In genomic region chr16:54287758-54288591, GRCh38 we compare ENCODE assay signal across 8 cellular contexts. TPM values are rescaled to one million over a fixed set of nuclear protein-coding genes. Genes with fewer than 3 reads are reported as not detected.
A peak's percentile ranks its signal among the peaks of the same experiment; 100 is the strongest.
DNase-seq lines count a peak whose midpoint lies in the region; ATAC-seq, FAIRE-seq and TF ChIP-seq lines count a peak whose summit lies in the region.

No MANE protein-coding gene starts in this region.

- no peak for FAIRE-seq in RCC 7860 (lab: Jason Lieb, UNC)

- intact Hi-C loops in heart right ventricle (cut with DNase I): loop anchor here in 9 of 10 donors (2.0 to 10.0 kb wide), 24 partner anchors 93 to 1084 kb away; partner anchors contain the start of gene IRX5 (in 2 of the 9)

- peak; percentile 30 for DNase-seq in ELF-1 (ENCODE audit: low read depth, low spot score)
- DNase-seq in SK-N-MC (ENCODE audit: low read depth, low spot score): no peak
- DNase-seq in heart right ventricle: peak in 1 of 2 donors; percentile 18
- DNase-seq in retina: peak; percentile 55
- no peak for DNase-seq in SKM-1 treated with dmso at 0.1 percent for 144 hours (lab: John Stamatoyannopoulos, UW; ENCODE audit: unreplicated experiment)
- no peak for DNase-seq in OCI-M1 (lab: John Stamatoyannopoulos, UW)
- DNase-seq in DMS 273 (lab: John Stamatoyannopoulos, UW; ENCODE audit: unreplicated experiment): no peak
- no peak for DNase-seq in RCC 7860 (ENCODE audit: low spot score)

- 33 to 43% methylated on average over 48 of the region's 48 CpGs for WGBS in heart right ventricle, 2 donors

- H3K4me1 ChIP-seq in heart right ventricle: peaks cover 0 to 41% (median 23%) of the 10 kb centered on the region in 9 donors

- H3K27ac ChIP-seq in SK-N-MC (no peak overlapping the region), heart right ventricle (peak overlapping the region; percentile 58 to 95 (median 86))

- H3K27me3 ChIP-seq in heart right ventricle: peaks cover 0 to 100% (median 48%) of the 10 kb centered on the region in 7 donors

- H3K36me3 ChIP-seq in SK-N-MC (ENCODE audit: insufficient read depth, low read length) (no peaks in the 10 kb centered on the region), heart right ventricle (peaks cover 0 to 7% (median 0%) of the 10 kb centered on the region in 9 donors)

- peak overlapping the region; percentile 87; the same call in 1 of the 2 replicates for H3K4me3 ChIP-seq in SK-N-MC
- peak overlapping the region in 9 of 10 donors; percentile 61 to 93 (median 76) for H3K4me3 ChIP-seq in heart right ventricle

- ATAC-seq in heart right ventricle: peak in 1 of 8 donors; percentile 2

- no peaks in the 10 kb centered on the region for H3K9me3 ChIP-seq in SK-N-MC (ENCODE audit: low read depth, low read length)
- H3K9me3 ChIP-seq in heart right ventricle: no peaks in the 10 kb centered on the region

- no peak for TF ChIP-seq CTCF in heart right ventricle (IDR thresholded peaks at IDR 0.05)

- no peak overlapping the region for H3K9ac ChIP-seq in SK-N-MC (ENCODE audit: insufficient read length)

RNA-seq across cellular contexts. Expression of gene IRX3, which starts 1.4 kb away (rescaled TPM):
- 10 to 100 TPM; 24.7 to 85.7 (median 69.7) TPM for total RNA-seq in heart right ventricle
- 10 to 100 TPM; 26.3 to 40.5 TPM for polyA plus RNA-seq in heart right ventricle

Comparison
In these comparisons a context has a peak if more than half of its experiments do, and no peak if none do; other contexts are left out.
1. DNase-seq: peak in ELF-1 (single experiment) and retina (single experiment); none in SK-N-MC (single experiment), SKM-1 treated with dmso at 0.1 percent for 144 hours (single experiment), OCI-M1 (single experiment), DMS 273 (single experiment) and RCC 7860 (single experiment).